ENCODE assay signal across 15 cellular contexts in the genomic region with DNA sequence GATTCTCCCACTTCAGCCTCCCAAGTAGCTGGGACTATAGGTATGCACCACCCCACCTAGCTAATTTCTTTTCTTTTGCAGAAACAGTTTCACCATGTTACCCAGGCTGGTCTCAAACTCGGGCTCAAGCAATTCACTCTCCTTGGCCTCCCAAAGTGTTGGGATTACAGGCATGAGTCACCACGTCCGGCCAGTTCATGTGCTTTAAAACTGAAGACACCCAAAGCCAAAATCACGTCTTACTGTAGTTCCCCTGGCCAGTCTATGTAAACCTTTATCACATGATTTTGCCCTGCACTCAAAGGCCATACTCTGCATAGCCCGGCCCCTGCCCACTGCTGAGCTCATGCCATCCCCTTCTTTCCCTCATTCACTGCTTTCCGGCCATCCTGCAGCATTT. TPM values are rescaled to one million over a fixed set of nuclear protein-coding genes. Genes with fewer than 3 reads are reported as not detected.
A peak's percentile ranks its signal among the peaks of the same experiment; 100 is the strongest.
DNase-seq lines count a peak whose midpoint lies in the region; ATAC-seq and TF ChIP-seq lines count a peak whose summit lies in the region.
"Had no signal": no experiment of that assay in that cellular context is flagged by ENCODE, and none has a peak within 500 bp of the region (broad histone marks: within the 10 kb centered on the region; RNA-seq: fewer than 3 reads in every experiment).

No MANE protein-coding gene starts in this region.

- peaks cover 56% of the 10 kb centered on the region for H3K36me3 ChIP-seq in MG63

- TF ChIP-seq CTCF in fibroblast of mammary gland (conservative IDR thresholded peaks at IDR 0.05; ENCODE audit: control insufficient read depth, insufficient read depth, low read depth, low read length) = no peak

- no peak overlapping the region for H3K4me3 ChIP-seq in MG63
- no peak overlapping the region for H3K4me3 ChIP-seq in fibroblast of mammary gland (ENCODE audit: control insufficient read depth, low read depth, low read length)
- H3K4me3 ChIP-seq: gastrocnemius medialis had no signal

- H3K27me3 Mint-ChIP-seq in activated naive CD8-positive, alpha-beta T cell = no peaks in the 10 kb centered on the region
- H3K27me3 Mint-ChIP-seq in activated naive CD8-positive, alpha-beta T cell treated with anti-CD3 and anti-CD28 coated beads, Interleukin-2, amount 50 U/mL, for 24 hours = no peaks in the 10 kb centered on the region
- H3K27me3 Mint-ChIP-seq: stimulated activated naive B cell treated with anti-CD40 and anti-IgM and Interleukin-4, amounts not matched to agents 10 μg/mL and 1 μg/mL and 100 μg/mL, for 72 hours had no signal

- H3K4me1 Mint-ChIP-seq in activated naive CD8-positive, alpha-beta T cell (ENCODE audit: low read depth) = peaks cover 31% of the 10 kb centered on the region
- peaks cover 39% of the 10 kb centered on the region for H3K4me1 Mint-ChIP-seq in activated naive CD8-positive, alpha-beta T cell treated with anti-CD3 and anti-CD28 coated beads, Interleukin-2, amount 50 U/mL, for 24 hours

- H3K9me3 Mint-ChIP-seq in activated naive CD8-positive, alpha-beta T cell (ENCODE audit: low read depth) = no peaks in the 10 kb centered on the region
- no peaks in the 10 kb centered on the region for H3K9me3 Mint-ChIP-seq in activated naive CD8-positive, alpha-beta T cell treated with anti-CD3 and anti-CD28 coated beads, Interleukin-2, amount 50 U/mL, for 24 hours
- H3K9me3 Mint-ChIP-seq: stimulated activated naive B cell treated with anti-CD40 and anti-IgM and Interleukin-4, amounts not matched to agents 10 μg/mL and 1 μg/mL and 100 μg/mL, for 72 hours had no signal

- no peak for ATAC-seq in activated naive CD8-positive, alpha-beta T cell treated with anti-CD3 and anti-CD28 coated beads, Interleukin-2, amount 50 U/mL, for 24 hours
- ATAC-seq in HG02885 (IDR thresholded peaks at IDR 0.05; ENCODE audit: poor library complexity, unreplicated experiment) = no peak
- ATAC-seq: gastrocnemius medialis; stimulated activated naive B cell treated with anti-CD40 and anti-IgM and Interleukin-4, amounts not matched to agents 10 μg/mL and 1 μg/mL and 100 μg/mL, for 72 hours had no signal

- H3K36me3 Mint-ChIP-seq in activated naive CD8-positive, alpha-beta T cell = peaks cover 4% of the 10 kb centered on the region
- peaks cover 26% of the 10 kb centered on the region for H3K36me3 Mint-ChIP-seq in activated naive CD8-positive, alpha-beta T cell treated with anti-CD3 and anti-CD28 coated beads, Interleukin-2, amount 50 U/mL, for 24 hours (ENCODE audit: low read depth)

- H3K9me3 ChIP-seq in MG63 = no peaks in the 10 kb centered on the region
- H3K9me3 ChIP-seq: gastrocnemius medialis had no signal

- no peaks in the 10 kb centered on the region; the same call in 1 of the 2 replicates for H3K27me3 ChIP-seq in MG63
- H3K27me3 ChIP-seq: gastrocnemius medialis had no signal

- H3K4me3 Mint-ChIP-seq in activated naive CD8-positive, alpha-beta T cell = peak overlapping the region; percentile 7
- no peak overlapping the region for H3K4me3 Mint-ChIP-seq in activated naive CD8-positive, alpha-beta T cell treated with anti-CD3 and anti-CD28 coated beads, Interleukin-2, amount 50 U/mL, for 24 hours
- H3K4me3 Mint-ChIP-seq: stimulated activated naive B cell treated with anti-CD40 and anti-IgM and Interleukin-4, amounts not matched to agents 10 μg/mL and 1 μg/mL and 100 μg/mL, for 72 hours had no signal

- DNase-seq in activated naive CD8-positive, alpha-beta T cell treated with anti-CD3 and anti-CD28 coated beads, Interleukin-2, amount 50 U/mL, for 24 hours = no peak
- peak; percentile 47 for DNase-seq in MG63
- peak; percentile 57 for DNase-seq in fibroblast of mammary gland (ENCODE audit: low read depth)
- no peak for DNase-seq in kidney glomerular epithelial cell (lab: John Stamatoyannopoulos, UW)
- no peak for DNase-seq in HuH-7 (ENCODE audit: low spot score)
- no peak for DNase-seq in effector CD4-positive, alpha-beta T cell
- DNase-seq: activated CD4-positive, CD25-positive, alpha-beta regulatory T cell treated with anti-CD3 and anti-CD28 coated beads, Interleukin-2, amount 50 U/mL, for 72 hours; Calu3; gastrocnemius medialis; NCI-H146; NCI-H774; stimulated activated naive B cell treated with anti-CD40 and anti-IgM and Interleukin-4, amounts not matched to agents 10 μg/mL and 1 μg/mL and 100 μg/mL, for 72 hours; trophoblast cell had no signal

- H3K27ac Mint-ChIP-seq in activated naive CD8-positive, alpha-beta T cell = peak overlapping the region; percentile 61
- no peak overlapping the region for H3K27ac Mint-ChIP-seq in activated naive CD8-positive, alpha-beta T cell treated with anti-CD3 and anti-CD28 coated beads, Interleukin-2, amount 50 U/mL, for 24 hours
- H3K27ac Mint-ChIP-seq: stimulated activated naive B cell treated with anti-CD40 and anti-IgM and Interleukin-4, amounts not matched to agents 10 μg/mL and 1 μg/mL and 100 μg/mL, for 72 hours had no signal

RNA-seq across cellular contexts. Expression of a gene that starts 4.5 kb away (rescaled TPM):
- total RNA-seq in MG63 (2014; rRNA removed; shearing (Covaris generic); ENCODE audit: low replicate concordance) = 46.7 and 54.9 TPM in 2 replicates

RNA-seq across cellular contexts. Expression of a gene that starts 8.6 kb away (rescaled TPM):
- 67.5 and 80.9 TPM in 2 replicates for total RNA-seq in MG63 (2014; rRNA removed; shearing (Covaris generic); ENCODE audit: low replicate concordance)

RNA-seq across cellular contexts. Expression of a gene that starts 27.6 kb away (rescaled TPM):
- 0.20 and 2.9 TPM in 2 replicates for total RNA-seq in MG63 (2014; rRNA removed; shearing (Covaris generic); ENCODE audit: low replicate concordance)

RNA-seq across cellular contexts. Expression of a gene that starts 36.4 kb away (rescaled TPM):
- 6.1 and 18.8 TPM in 2 replicates for total RNA-seq in MG63 (2014; rRNA removed; shearing (Covaris generic); ENCODE audit: low replicate concordance)

Comparison
In these comparisons a context has a peak if more than half of its experiments do, and no peak if none do; other contexts are left out.
1. DNase-seq: peak in MG63 (single experiment) and fibroblast of mammary gland (single experiment); none in activated naive CD8-positive, alpha-beta T cell treated with anti-CD3 and anti-CD28 coated beads, Interleukin-2, amount 50 U/mL, for 24 hours (single experiment), kidney glomerular epithelial cell (single experiment), HuH-7 (single experiment) and effector CD4-positive, alpha-beta T cell (single experiment).